In genomic region chr19:41009700-41010235, GRCh38 we compare ENCODE assay signal across 36 cellular contexts. TPM values are rescaled to one million over a fixed set of nuclear protein-coding genes. Genes with fewer than 3 reads are reported as not detected.
"Had no signal": no experiment of that assay in that cellular context is flagged by ENCODE, and none has a peak within 500 bp of the region (broad histone marks: within the 10 kb centered on the region; RNA-seq: fewer than 3 reads in every experiment).

No MANE protein-coding gene starts in this region.

- FAIRE-seq: astrocyte, TTC549 had no signal

- H3K27ac Mint-ChIP-seq: activated B cell treated with CpG ODN at 0.5 μM for 24 hours; activated CD4-positive, alpha-beta memory T cell treated with anti-CD3 and anti-CD28 coated beads, Interleukin-2, amount 10 ng/mL, durations not matched to agents 7 days and 5 days; activated CD4-positive, alpha-beta T cell treated with anti-CD3 and anti-CD28 coated beads, Interleukin-2, amount 10 ng/mL, durations not matched to agents 7 days and 5 days; activated CD8-positive, alpha-beta memory T cell treated with anti-CD3 and anti-CD28 coated beads, Interleukin-2, amount 10 ng/mL, durations not matched to agents 7 days and 5 days; activated CD8-positive, alpha-beta T cell treated with anti-CD3 and anti-CD28 coated beads, Interleukin-2, amount 10 ng/mL, durations not matched to agents 7 days and 5 days; activated naive CD4-positive, alpha-beta T cell treated with anti-CD3 and anti-CD28 coated beads, Interleukin-2, amount 50 U/mL, for 72 hours; activated naive CD8-positive, alpha-beta T cell treated with anti-CD3 and anti-CD28 coated beads for 36 hours; activated T-cell treated with anti-CD3 and anti-CD28 coated beads, Interleukin-2, amount 50 U/mL, for 24 hours; activated T-helper 2 cell treated with anti-CD3 and anti-CD28 coated beads, Interferon-gamma antibody, Interleukin-2, Interleukin-4, amounts not matched to agents 10 μg/mL and 5 μg/mL and 100 μg/mL, durations not matched to agents 14 hours and 24 hours and 36 hours; T-helper 1 cell treated with Interleukin-12 subunit alpha and Interleukin-12 subunit beta and Interleukin-4 antibody, amounts not matched to agents 30 μg/mL and 1 μg/mL, for 36 hours; T-helper 2 cell treated with Interferon-gamma antibody and Interleukin-4, amounts not matched to agents 5 μg/mL and 100 μg/mL, for 36 hours had no signal

- H3K9me3 Mint-ChIP-seq: activated B cell treated with CpG ODN at 0.5 μM for 24 hours; activated CD4-positive, alpha-beta memory T cell treated with anti-CD3 and anti-CD28 coated beads, Interleukin-2, amount 10 ng/mL, durations not matched to agents 7 days and 5 days; activated CD4-positive, alpha-beta T cell treated with anti-CD3 and anti-CD28 coated beads, Interleukin-2, amount 10 ng/mL, durations not matched to agents 7 days and 5 days; activated naive CD8-positive, alpha-beta T cell treated with anti-CD3 and anti-CD28 coated beads for 36 hours; activated T-cell treated with anti-CD3 and anti-CD28 coated beads, Interleukin-2, amount 50 U/mL, for 24 hours; activated T-helper 2 cell treated with anti-CD3 and anti-CD28 coated beads, Interferon-gamma antibody, Interleukin-2, Interleukin-4, amounts not matched to agents 10 μg/mL and 5 μg/mL and 100 μg/mL, durations not matched to agents 14 hours and 24 hours and 36 hours; T-helper 1 cell treated with Interleukin-12 subunit alpha and Interleukin-12 subunit beta and Interleukin-4 antibody, amounts not matched to agents 30 μg/mL and 1 μg/mL, for 36 hours; T-helper 2 cell treated with Interferon-gamma antibody and Interleukin-4, amounts not matched to agents 5 μg/mL and 100 μg/mL, for 36 hours had no signal

- H3K27me3 ChIP-seq: brain microvascular endothelial cell, cardiac muscle cell had no signal

- H3K36me3 ChIP-seq: adrenal gland, brain microvascular endothelial cell, breast epithelium, cardiac muscle cell had no signal

- H3K4me1 ChIP-seq: adrenal gland, body of pancreas, breast epithelium had no signal

- DNase-seq: activated B cell treated with CpG ODN at 0.5 μM for 24 hours; activated CD4-positive, alpha-beta memory T cell treated with anti-CD3 and anti-CD28 coated beads, Interleukin-2, amount 10 ng/mL, durations not matched to agents 7 days and 5 days; activated CD4-positive, alpha-beta T cell treated with anti-CD3 and anti-CD28 coated beads for 48 hours; activated CD4-positive, alpha-beta T cell treated with anti-CD3 and anti-CD28 coated beads, Interleukin-2, amount 10 ng/mL, durations not matched to agents 7 days and 5 days; activated CD4-positive, alpha-beta T cell treated with anti-CD3 and anti-CD28 coated beads, Interleukin-2, amount 50 U/mL, for 48 hours; activated CD4-positive, CD25-positive, alpha-beta regulatory T cell treated with anti-CD3 and anti-CD28 coated beads, Interleukin-2, amount 50 U/mL, for 72 hours; activated CD8-positive, alpha-beta memory T cell treated with anti-CD3 and anti-CD28 coated beads for 24 hours; activated CD8-positive, alpha-beta memory T cell treated with anti-CD3 and anti-CD28 coated beads, Interleukin-2, amount 10 ng/mL, durations not matched to agents 7 days and 5 days; activated CD8-positive, alpha-beta memory T cell treated with anti-CD3 and anti-CD28 coated beads, Interleukin-2, amount 50 U/mL, for 48 hours; activated CD8-positive, alpha-beta T cell treated with anti-CD3 and anti-CD28 coated beads, Interleukin-2, amount 10 ng/mL, durations not matched to agents 7 days and 5 days; activated effector memory CD4-positive, alpha-beta T cell treated with Interleukin-2 at 50 U/mL for 16 hours; activated gamma-delta T cell; activated naive CD4-positive, alpha-beta T cell treated with anti-CD3 and anti-CD28 coated beads, Interleukin-2, amount 50 U/mL, for 16 hours; activated naive CD4-positive, alpha-beta T cell treated with Interleukin-2 at 50 U/mL for 16 hours; activated naive CD8-positive, alpha-beta T cell treated with anti-CD3 and anti-CD28 coated beads for 36 hours; activated T-cell treated with anti-CD3 and anti-CD28 coated beads, Interleukin-2, amount 50 U/mL, for 24 hours; activated T-cell treated with anti-CD3 and anti-CD28 coated beads, Interleukin-2, amount 50 U/mL, for 48 hours; adrenal gland; amniotic stem cell; aorta; body of pancreas; brain microvascular endothelial cell; central memory CD4-positive, alpha-beta T cell; T-helper 1 cell; T-helper 2 cell; T-helper 9 cell had no signal

- ATAC-seq: activated CD8-positive, alpha-beta memory T cell treated with anti-CD3 and anti-CD28 coated beads, Interleukin-2, amount 10 ng/mL, durations not matched to agents 7 days and 5 days; activated CD8-positive, alpha-beta T cell treated with anti-CD3 and anti-CD28 coated beads, Interleukin-2, amount 10 ng/mL, durations not matched to agents 7 days and 5 days; activated naive CD4-positive, alpha-beta T cell treated with anti-CD3 and anti-CD28 coated beads, Interleukin-2, amount 50 U/mL, for 72 hours; body of pancreas had no signal

- H3K4me3 Mint-ChIP-seq: activated B cell treated with CpG ODN at 0.5 μM for 24 hours; activated CD4-positive, alpha-beta memory T cell treated with anti-CD3 and anti-CD28 coated beads, Interleukin-2, amount 10 ng/mL, durations not matched to agents 7 days and 5 days; activated CD4-positive, alpha-beta T cell treated with anti-CD3 and anti-CD28 coated beads, Interleukin-2, amount 10 ng/mL, durations not matched to agents 7 days and 5 days; activated CD8-positive, alpha-beta memory T cell treated with anti-CD3 and anti-CD28 coated beads, Interleukin-2, amount 10 ng/mL, durations not matched to agents 7 days and 5 days; activated CD8-positive, alpha-beta T cell treated with anti-CD3 and anti-CD28 coated beads, Interleukin-2, amount 10 ng/mL, durations not matched to agents 7 days and 5 days; activated naive CD8-positive, alpha-beta T cell treated with anti-CD3 and anti-CD28 coated beads for 36 hours; activated T-cell treated with anti-CD3 and anti-CD28 coated beads, Interleukin-2, amount 50 U/mL, for 24 hours; T-helper 1 cell treated with Interleukin-12 subunit alpha and Interleukin-12 subunit beta and Interleukin-4 antibody, amounts not matched to agents 30 μg/mL and 1 μg/mL, for 36 hours; T-helper 2 cell treated with Interferon-gamma antibody and Interleukin-4, amounts not matched to agents 5 μg/mL and 100 μg/mL, for 36 hours had no signal

- H3K27ac ChIP-seq: adrenal gland, body of pancreas, brain microvascular endothelial cell, breast epithelium, cardiac muscle cell, VCaP had no signal

- H3K4me1 Mint-ChIP-seq: activated B cell treated with CpG ODN at 0.5 μM for 24 hours; activated CD8-positive, alpha-beta memory T cell treated with anti-CD3 and anti-CD28 coated beads, Interleukin-2, amount 10 ng/mL, durations not matched to agents 7 days and 5 days; activated naive CD8-positive, alpha-beta T cell treated with anti-CD3 and anti-CD28 coated beads for 36 hours had no signal

- H3K36me3 Mint-ChIP-seq: activated CD8-positive, alpha-beta memory T cell treated with anti-CD3 and anti-CD28 coated beads, Interleukin-2, amount 10 ng/mL, durations not matched to agents 7 days and 5 days; activated naive CD4-positive, alpha-beta T cell treated with anti-CD3 and anti-CD28 coated beads, Interleukin-2, amount 50 U/mL, for 72 hours; activated naive CD8-positive, alpha-beta T cell treated with anti-CD3 and anti-CD28 coated beads for 36 hours had no signal

- H3K9me3 ChIP-seq: adrenal gland, body of pancreas, breast epithelium had no signal

- H3K4me3 ChIP-seq: adrenal gland, body of pancreas, breast epithelium, cardiac muscle cell had no signal

RNA-seq across cellular contexts. Expression of gene CYP2B6, which starts 18.7 kb away (rescaled TPM):
- total RNA-seq: activated B cell treated with CpG ODN at 0.5 μM for 24 hours; activated CD4-positive, alpha-beta memory T cell treated with anti-CD3 and anti-CD28 coated beads, Interleukin-2, amount 10 ng/mL, durations not matched to agents 7 days and 5 days; activated CD4-positive, alpha-beta T cell treated with anti-CD3 and anti-CD28 coated beads, Interleukin-2, amount 10 ng/mL, durations not matched to agents 7 days and 5 days; activated CD8-positive, alpha-beta memory T cell treated with anti-CD3 and anti-CD28 coated beads, Interleukin-2, amount 10 ng/mL, durations not matched to agents 7 days and 5 days; activated CD8-positive, alpha-beta T cell treated with anti-CD3 and anti-CD28 coated beads, Interleukin-2, amount 10 ng/mL, durations not matched to agents 7 days and 5 days; activated naive CD4-positive, alpha-beta T cell treated with anti-CD3 and anti-CD28 coated beads, Interleukin-2, amount 50 U/mL, for 72 hours; activated naive CD8-positive, alpha-beta T cell treated with anti-CD3 and anti-CD28 coated beads for 36 hours; activated T-helper 2 cell treated with anti-CD3 and anti-CD28 coated beads, Interferon-gamma antibody, Interleukin-2, Interleukin-4, amounts not matched to agents 10 μg/mL and 5 μg/mL and 100 μg/mL, durations not matched to agents 14 hours and 24 hours and 36 hours; aorta; astrocyte; body of pancreas; breast epithelium; cardiac muscle cell; cerebellum had no signal
- polyA plus RNA-seq: cardiac muscle cell had no signal
